17 cellular contexts compared by ENCODE assay signal in the genomic region with DNA sequence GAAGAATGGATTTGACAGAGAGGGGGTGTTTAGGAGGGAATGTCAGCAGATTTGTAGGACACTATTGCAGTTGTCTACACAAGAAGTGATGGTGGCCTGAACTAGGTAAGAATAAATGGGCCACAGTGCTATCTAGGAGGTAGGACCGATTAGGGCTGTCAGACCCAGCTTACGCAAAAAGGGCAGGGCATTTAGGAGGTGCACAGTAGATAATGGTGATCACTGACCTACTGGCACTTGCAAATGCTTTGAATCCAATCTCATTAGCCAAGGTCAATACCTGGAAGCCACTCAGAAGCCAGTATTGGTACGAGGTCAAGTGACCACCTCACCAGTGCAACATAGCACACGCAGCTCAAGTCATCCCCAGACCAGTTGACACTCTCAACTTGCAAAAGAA.
A peak's percentile ranks its signal among the peaks of the same experiment; 100 is the strongest.
DNase-seq lines count a peak whose midpoint lies in the region; ATAC-seq, FAIRE-seq and TF ChIP-seq lines count a peak whose summit lies in the region.
"Had no signal": no experiment of that assay in that cellular context is flagged by ENCODE, and none has a peak within 500 bp of the region (broad histone marks: within the 10 kb centered on the region; RNA-seq: fewer than 3 reads in every experiment).

No MANE protein-coding gene starts in this region.

- H3K36me3 ChIP-seq in right lobe of liver, result no peaks in the 10 kb centered on the region
- no peaks in the 10 kb centered on the region for H3K36me3 ChIP-seq in HepG2 (replicated peaks in 1 of 2; ENCODE audit: control insufficient read depth in 1 of 2, insufficient read depth in 2 of 2, low read length in 2 of 2)
- H3K36me3 ChIP-seq in RWPE2 (ENCODE audit: low read depth), result no peaks in the 10 kb centered on the region
- no peaks in the 10 kb centered on the region for H3K36me3 ChIP-seq in mesendoderm (ENCODE audit: control insufficient read depth, insufficient read depth, low read length)
- H3K36me3 ChIP-seq: BE2C had no signal

- peaks cover 4% of the 10 kb centered on the region for H3K9me3 Mint-ChIP-seq in stimulated activated effector memory CD8-positive, alpha-beta T cell treated with anti-CD3 and anti-CD28 coated beads, Interleukin-12 subunit alpha, Interleukin-12 subunit beta, amount 100 ng/mL, for 72 hours

- H3K9me3 ChIP-seq in right lobe of liver (no peaks in the 10 kb centered on the region), HepG2 (ENCODE audit: low read length) (no peaks in the 10 kb centered on the region), RWPE2 (ENCODE audit: severe bottlenecking) (no peaks in the 10 kb centered on the region)
- H3K9me3 ChIP-seq: BE2C had no signal

- no peak for TF ChIP-seq RAD21 in HepG2 (CRISPR knock-in tag; IDR thresholded peaks at IDR 0.05)

- in situ Hi-C loops in HepG2 (cut with HindIII; ENCODE audit: extremely low pct_ligation_motif_present, low pct_unique_long_range_greater_than_20kb), result no loop called here

- ATAC-seq in right lobe of liver (peak in 3 of 4 donors; percentile 38 to 90 (median 57)), HepG2 (no peak), RWPE2 (ENCODE audit: low read depth) (no peak), left lobe of liver (peak; percentile 89)
- ATAC-seq in stimulated activated effector memory CD8-positive, alpha-beta T cell treated with anti-CD3 and anti-CD28 coated beads, Interleukin-12 subunit alpha, Interleukin-12 subunit beta, amount 100 ng/mL, for 72 hours, result no peak
- ATAC-seq: CD8-positive, alpha-beta T cell had no signal

- no peak overlapping the region for H3K9ac ChIP-seq in HepG2 (ENCODE audit: insufficient read depth, low read depth, low read length)
- no peak overlapping the region for H3K9ac ChIP-seq in mesendoderm (ENCODE audit: low read length)

- no peaks in the 10 kb centered on the region for H3K27me3 ChIP-seq in right lobe of liver
- no peaks in the 10 kb centered on the region for H3K27me3 ChIP-seq in HepG2 (ENCODE audit: control insufficient read depth in 1 of 2, insufficient read depth in 2 of 2, low read length in 2 of 2)
- H3K27me3 ChIP-seq in RWPE2 (ENCODE audit: insufficient read depth, poor library complexity, severe bottlenecking), result no peaks in the 10 kb centered on the region
- no peaks in the 10 kb centered on the region for H3K27me3 ChIP-seq in mesendoderm (ENCODE audit: insufficient read depth, low read length, poor library complexity)
- H3K27me3 ChIP-seq: BE2C had no signal

- intact Hi-C loops in right lobe of liver (cut with DNase I), result no loop called here
- intact Hi-C loops in HepG2 (cut with micrococcal nuclease; ENCODE audit: unreplicated experiment), result no loop called here

- no TSS peak for BruUV-seq in HepG2 (replicated peaks; lab: Mats Ljungman, UMichigan)

- no peaks in the 10 kb centered on the region for H3K36me3 Mint-ChIP-seq in stimulated activated effector memory CD8-positive, alpha-beta T cell treated with anti-CD3 and anti-CD28 coated beads, Interleukin-12 subunit alpha, Interleukin-12 subunit beta, amount 100 ng/mL, for 72 hours
- H3K36me3 Mint-ChIP-seq: CD14-positive monocyte; CD8-positive, alpha-beta T cell had no signal

- H3K18ac ChIP-seq in mesendoderm (ENCODE audit: low read length), result no peak overlapping the region

- H2BK5ac ChIP-seq in mesendoderm (ENCODE audit: low read length), result no peak overlapping the region

- no peak overlapping the region for H3K4ac ChIP-seq in mesendoderm (ENCODE audit: low read depth, low read length)

- 27% methylated on average over 2 of the region's 4 CpGs for WGBS in right lobe of liver (ENCODE audit: insufficient coverage, low coverage, low lambda C conversion rate, missing lambda C conversion rate)
- WGBS in HepG2 (ENCODE audit: low lambda C conversion rate), result 33% methylated on average over 4 of the region's 4 CpGs
- WGBS in mesendoderm (ENCODE audit: extremely low coverage, insufficient coverage, low lambda C conversion rate), result no CpG with 5 or more reads among the region's 4 CpGs

- TF ChIP-seq CTCF in right lobe of liver (IDR thresholded peaks at IDR 0.05) (no peak), HepG2 (CRISPR knock-in tag; IDR thresholded peaks at IDR 0.05) (no peak), RWPE2 (IDR thresholded peaks at IDR 0.05; ENCODE audit: poor library complexity, severe bottlenecking) (no peak)

- peak in 1 of 3 donors; percentile 72 for DNase-seq in right lobe of liver
- DNase-seq in HepG2 (ENCODE audit: low spot score), result no peak
- no peak for DNase-seq in RWPE2 (ENCODE audit: low spot score)
- peak; percentile 66 for DNase-seq in left lobe of liver (ENCODE audit: low spot score)
- DNase-seq in stimulated activated effector memory CD8-positive, alpha-beta T cell treated with anti-CD3 and anti-CD28 coated beads, Interleukin-12 subunit alpha, Interleukin-12 subunit beta, amount 100 ng/mL, for 72 hours (ENCODE audit: low spot score in 2 of 2), result no peak
- no peak for DNase-seq in NOMO-1 (lab: John Stamatoyannopoulos, UW; ENCODE audit: unreplicated experiment in 2 of 2)
- DNase-seq in mesendoderm, result no peak
- DNase-seq: BE2C; CD8-positive, alpha-beta T cell; COR-L47; DMS153; DMS79 treated with DMSO at 0.1 percent for 48 hours had no signal

- no peak overlapping the region for H2AFZ ChIP-seq in HepG2 (ENCODE audit: low read length)

- no peak overlapping the region for H2BK15ac ChIP-seq in mesendoderm (replicated peaks; ENCODE audit: low read depth)

- peaks cover 0 to 6% (median 0%) of the 10 kb centered on the region in 4 donors for H3K4me1 ChIP-seq in right lobe of liver
- H3K4me1 ChIP-seq in HepG2 (ENCODE audit: insufficient read depth, low read length), result no peaks in the 10 kb centered on the region
- peaks cover 2% of the 10 kb centered on the region for H3K4me1 ChIP-seq in RWPE2 (ENCODE audit: insufficient read depth, poor library complexity, severe bottlenecking)
- no peaks in the 10 kb centered on the region for H3K4me1 ChIP-seq in mesendoderm (ENCODE audit: control insufficient read depth, low read depth, low read length)
- H3K4me1 ChIP-seq: BE2C had no signal

- H4K20me1 ChIP-seq in HepG2 (ENCODE audit: insufficient read depth, low read length), result no peaks in the 10 kb centered on the region

- no peak overlapping the region for H2AK5ac ChIP-seq in mesendoderm (ENCODE audit: low read length)

- H3K23ac ChIP-seq in mesendoderm (ENCODE audit: low read length), result no peak overlapping the region

- H3K27ac Mint-ChIP-seq in stimulated activated effector memory CD8-positive, alpha-beta T cell treated with anti-CD3 and anti-CD28 coated beads, Interleukin-12 subunit alpha, Interleukin-12 subunit beta, amount 100 ng/mL, for 72 hours, result no peak overlapping the region
- H3K27ac Mint-ChIP-seq: CD14-positive monocyte; CD8-positive, alpha-beta T cell had no signal

- H4K5ac ChIP-seq in mesendoderm (ENCODE audit: low read length), result no peak overlapping the region

- H4K8ac ChIP-seq in mesendoderm (ENCODE audit: low read depth, low read length), result no peak overlapping the region

- TF ChIP-seq EP300 in HepG2 (IDR thresholded peaks at IDR 0.05; ENCODE audit: low read depth in 2 of 2, low read length in 2 of 2) (no peak), HepG2 (CRISPR knock-in tag; IDR thresholded peaks at IDR 0.05; ENCODE audit: borderline replicate concordance) (no peak)

- H3K79me1 ChIP-seq in mesendoderm (ENCODE audit: low read length), result no peaks in the 10 kb centered on the region

- H3K4me3 ChIP-seq in right lobe of liver (no peak overlapping the region), HepG2 (replicated peaks in 1 of 3; ENCODE audit: insufficient read depth in 1 of 3, low read depth in 2 of 3, low read length in 3 of 3) (no peak overlapping the region), RWPE2 (ENCODE audit: severe bottlenecking) (no peak overlapping the region), mesendoderm (ENCODE audit: low read length) (no peak overlapping the region)

- H3K27ac ChIP-seq in right lobe of liver (no peak overlapping the region), HepG2 (ENCODE audit: extremely low read length, insufficient read depth, low read length) (no peak overlapping the region), RWPE2 (ENCODE audit: poor library complexity, severe bottlenecking) (peak overlapping the region; percentile 8), mesendoderm (ENCODE audit: low read depth, low read length) (no peak overlapping the region)
- H3K27ac ChIP-seq: HL-60 had no signal

- POLR2A ChIA-PET in HepG2 (lab: Yijun Ruan, JAX), result no interaction called here

- H2BK120ac ChIP-seq in mesendoderm (ENCODE audit: low read depth, low read length), result no peak overlapping the region

- TF ChIP-seq POLR2A in right lobe of liver (IDR thresholded peaks at IDR 0.05) (no peak), HepG2 (IDR thresholded peaks at IDR 0.05; ENCODE audit: insufficient read depth in 1 of 2, low read depth in 2 of 2, low read length in 2 of 2) (no peak)

- CTCF ChIA-PET in HepG2 (lab: Yijun Ruan, JAX; ENCODE audit: low intra/inter-chr PET ratio, low total read pairs), result no interaction called here

- H3K56ac ChIP-seq in mesendoderm (ENCODE audit: low read length), result no peak overlapping the region

- no peak for FAIRE-seq in HepG2 (lab: Jason Lieb, UNC)
- FAIRE-seq: D721Med, G401.6, GM12891 had no signal

- no peaks in the 10 kb centered on the region for H3K4me1 Mint-ChIP-seq in stimulated activated effector memory CD8-positive, alpha-beta T cell treated with anti-CD3 and anti-CD28 coated beads, Interleukin-12 subunit alpha, Interleukin-12 subunit beta, amount 100 ng/mL, for 72 hours
- H3K4me1 Mint-ChIP-seq: CD14-positive monocyte had no signal

- H3K4me3 Mint-ChIP-seq in stimulated activated effector memory CD8-positive, alpha-beta T cell treated with anti-CD3 and anti-CD28 coated beads, Interleukin-12 subunit alpha, Interleukin-12 subunit beta, amount 100 ng/mL, for 72 hours, result no peak overlapping the region
- H3K4me3 Mint-ChIP-seq: CD14-positive monocyte; CD8-positive, alpha-beta T cell had no signal

- H3K4me2 ChIP-seq in HepG2 (ENCODE audit: low read depth, low read length), result no peak overlapping the region
- no peak overlapping the region for H3K4me2 ChIP-seq in mesendoderm (ENCODE audit: low read length)

- H3K79me2 ChIP-seq in HepG2 (ENCODE audit: insufficient read depth, low read length), result no peaks in the 10 kb centered on the region
- H3K79me2 ChIP-seq in mesendoderm (ENCODE audit: control insufficient read depth, insufficient read depth, low read length), result no peaks in the 10 kb centered on the region

TF ChIP-seq in HepG2, 621 proteins besides CTCF, POLR2A, EP300 and RAD21 (continues in another document):
- TF ChIP-seq ZNF572 (CRISPR knock-in tag; IDR thresholded peaks at IDR 0.05) (no peak), TBX2 (CRISPR knock-in tag; IDR thresholded peaks at IDR 0.05; ENCODE audit: borderline replicate concordance) (no peak), ATF2 (CRISPR knock-in tag; IDR thresholded peaks at IDR 0.05) (no peak)

Comparison
In these comparisons a context has a peak if more than half of its experiments do, and no peak if none do; other contexts are left out.
1. ATAC-seq: peak in right lobe of liver (3 of 4) and left lobe of liver (single experiment); none in HepG2 (single experiment), RWPE2 (single experiment) and stimulated activated effector memory CD8-positive, alpha-beta T cell treated with anti-CD3 and anti-CD28 coated beads, Interleukin-12 subunit alpha, Interleukin-12 subunit beta, amount 100 ng/mL, for 72 hours (single experiment).